ENCODE assay signal across 1 cellular context in genomic region chr20:57663241-57663640, GRCh38.
TF ChIP-seq lines count a peak whose summit lies in the region.

No MANE protein-coding gene starts in this region.

TF ChIP-seq in WTC11, 78 proteins besides CTCF, POLR2A, EP300 and RAD21 (continued from another document):
- TF ChIP-seq ZNF281 (CRISPR knock-in tag; IDR thresholded peaks at IDR 0.05) (no peak), PRDM15 (CRISPR knock-in tag; IDR thresholded peaks at IDR 0.05) (no peak), ATF1 (CRISPR knock-in tag; IDR thresholded peaks at IDR 0.05) (no peak), TEAD1 (CRISPR knock-in tag; IDR thresholded peaks at IDR 0.05) (no peak), GRHL2 (CRISPR knock-in tag; IDR thresholded peaks at IDR 0.05; ENCODE audit: insufficient replicate concordance, severe bottlenecking) (no peak), ZNF671 (CRISPR knock-in tag; IDR thresholded peaks at IDR 0.05) (no peak), E2F1 (CRISPR knock-in tag; IDR thresholded peaks at IDR 0.05) (no peak), EMX1 (CRISPR knock-in tag; IDR thresholded peaks at IDR 0.05) (no peak)
